In the genomic region with DNA sequence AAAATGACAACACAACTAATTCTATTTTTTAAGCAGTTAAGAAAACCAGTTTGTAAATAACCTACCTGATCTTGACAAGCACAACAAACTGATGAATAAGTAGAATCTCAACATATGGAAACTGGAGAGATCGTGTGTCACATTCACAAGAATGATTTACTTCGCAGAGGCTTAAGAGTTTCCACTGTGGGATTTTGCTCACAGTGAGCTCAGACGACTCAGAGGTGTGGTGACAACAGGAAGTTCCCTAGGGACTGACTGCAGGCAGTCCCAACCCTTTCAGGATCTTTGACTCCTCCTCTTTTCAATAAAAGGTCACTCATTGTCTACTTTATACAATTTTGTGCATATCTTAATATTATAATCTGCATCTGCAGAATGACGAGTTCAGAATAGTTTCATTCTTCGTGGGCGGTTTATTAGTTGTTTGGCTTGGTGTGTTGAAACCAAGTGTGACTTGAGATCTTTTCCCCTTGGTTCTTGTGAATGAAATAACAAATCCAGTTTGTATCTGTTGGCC, we compare ENCODE assay signal across 8 cellular contexts. TPM values are rescaled to one million over a fixed set of nuclear protein-coding genes. Genes with fewer than 3 reads are reported as not detected.
DNase-seq lines count a peak whose midpoint lies in the region; ATAC-seq and TF ChIP-seq lines count a peak whose summit lies in the region.

A gene (minus strand): TSS at position 231 of the 520 bp plus-strand sequence. CDS start 117 bp downstream, at position 114.

- H4K8ac ChIP-seq in IMR-90 (ENCODE audit: low read depth in 2 of 2, low read length in 2 of 2) = no peak within 1 kb of the TSS

- ATAC-seq in GM21576 (IDR thresholded peaks at IDR 0.05; ENCODE audit: unreplicated experiment) (peak; percentile 56), IMR-90 (ENCODE audit: low read depth) (no peak)

- no peaks in the 10 kb centered on the region; the same call in 1 of the 2 replicates for H3K9me1 ChIP-seq in IMR-90 (ENCODE audit: insufficient read depth, low read length)

- no peak within 1 kb of the TSS for H3K14ac ChIP-seq in IMR-90 (replicated peaks; ENCODE audit: low read depth, low read length)

- H2BK120ac ChIP-seq in IMR-90 (ENCODE audit: low read depth, low read length) = no peak within 1 kb of the TSS

- no peak within 1 kb of the TSS for H2BK5ac ChIP-seq in IMR-90 (ENCODE audit: low read depth, low read length, poor library complexity, severe bottlenecking)

- H3K4me3 ChIP-seq in IMR-90 (ENCODE audit: insufficient read depth, low read depth, low read length) (no peak within 1 kb of the TSS), adipocyte (ENCODE audit: low read length) (peak within 1 kb of the TSS; percentile 55), mucosa of stomach (ENCODE audit: low read length) (peak within 1 kb of the TSS; percentile 67)

- H2BK15ac ChIP-seq in IMR-90 (ENCODE audit: low read depth, low read length) = no peak within 1 kb of the TSS

- H3K4ac ChIP-seq in IMR-90 (ENCODE audit: low read depth, low read length) = no peak within 1 kb of the TSS

- no peak for TF ChIP-seq POLR2A in IMR-90 (IDR thresholded peaks at IDR 0.05; ENCODE audit: low read depth, low read length)

- no peaks in the 10 kb centered on the region for H3K79me1 ChIP-seq in IMR-90 (ENCODE audit: low read depth in 1 of 2, low read length in 2 of 2)

- POLR2A ChIA-PET in IMR-90 (lab: Charles Lee; ENCODE audit: unreplicated experiment) = interaction anchor here (0.6 kb wide), 1 partner anchor 9 kb away, joined by 8 read pairs; no protein-coding TSS in a partner anchor

- no peak for TF ChIP-seq RAD21 in IMR-90 (IDR thresholded peaks at IDR 0.05; ENCODE audit: low read length)

- dilution Hi-C loops in IMR-90 (cut with HindIII; ENCODE audit: low sequenced_read_pairs, unreplicated experiment) = no loop called here

- no CpG with 5 or more reads among the region's 6 CpGs for WGBS in IMR-90 (ENCODE audit: extremely low coverage in 2 of 2, insufficient read length in 1 of 2), 2 experiments

- intact Hi-C loops in IMR-90 (cut with micrococcal nuclease) = no loop called here

- H2AK5ac ChIP-seq in IMR-90 (ENCODE audit: low read depth, low read length) = no peak within 1 kb of the TSS

- H3K9me3 ChIP-seq in IMR-90 (ENCODE audit: control insufficient read depth, insufficient read depth, low read length) (no peaks in the 10 kb centered on the region), adipocyte (ENCODE audit: control insufficient read depth, low read length) (no peaks in the 10 kb centered on the region), mucosa of stomach (ENCODE audit: control insufficient read depth, low read length) (no peaks in the 10 kb centered on the region)

- no peak within 1 kb of the TSS; the same call in 1 of the 2 replicates for H3K18ac ChIP-seq in IMR-90 (ENCODE audit: low read depth, low read length)

- DNase-seq in DMS153 (lab: John Stamatoyannopoulos, UW) (peak; percentile 55), DMS153 treated with DMSO at 0.1 percent for 48 hours (lab: John Stamatoyannopoulos, UW; ENCODE audit: unreplicated experiment) (no peak), IMR-90 (peak; percentile 30), adipocyte (ENCODE audit: low read depth) (peak; percentile 27), GM19240 (ENCODE audit: insufficient read length, low spot score) (no peak)
- DNase-seq in activated CD8-positive, alpha-beta memory T cell treated with anti-CD3 and anti-CD28 coated beads, Interleukin-2, amount 50 U/mL, for 4 hours = no peak

- H2AK9ac ChIP-seq in IMR-90 (replicated peaks; ENCODE audit: low read depth, low read length, poor library complexity) = no peak within 1 kb of the TSS

- H3K27ac ChIP-seq in IMR-90 (ENCODE audit: insufficient read depth, low read length) = no peak within 1 kb of the TSS

- H3K9ac ChIP-seq in IMR-90 (ENCODE audit: low read depth, low read length) (no peak within 1 kb of the TSS), adipocyte (ENCODE audit: low read length) (no peak within 1 kb of the TSS), mucosa of stomach (ENCODE audit: low read length) (peak within 1 kb of the TSS; percentile 94)

- CTCF ChIA-PET in IMR-90 (lab: Yijun Ruan, JAX) = no interaction called here

- no peak within 1 kb of the TSS for H3K56ac ChIP-seq in IMR-90 (ENCODE audit: extremely low read depth, insufficient read depth, low read length)

- H3K27me3 ChIP-seq in IMR-90 (ENCODE audit: control insufficient read depth, insufficient read depth, low read length) (no peaks in the 10 kb centered on the region), adipocyte (replicated peaks; ENCODE audit: control insufficient read depth, insufficient read depth, low read length) (no peaks in the 10 kb centered on the region), mucosa of stomach (ENCODE audit: control insufficient read depth, insufficient read depth, low read length) (no peaks in the 10 kb centered on the region)

- H3K4me1 ChIP-seq in IMR-90 (ENCODE audit: control insufficient read depth, insufficient read depth, low read length) = peaks cover 7% of the 10 kb centered on the region
- peaks cover 19% of the 10 kb centered on the region for H3K4me1 ChIP-seq in adipocyte (ENCODE audit: control insufficient read depth, insufficient read depth, low read length)
- H3K4me1 ChIP-seq in mucosa of stomach (ENCODE audit: control insufficient read depth, insufficient read depth, low read length) = peaks cover 41% of the 10 kb centered on the region

- H4K91ac ChIP-seq in IMR-90 (ENCODE audit: insufficient read depth, low read depth, low read length) = no peak within 1 kb of the TSS

- in situ Hi-C loops in IMR-90 (cut with MboI; ENCODE audit: low sequenced_read_pairs) = no loop called here

- H3K36me3 ChIP-seq in IMR-90 (ENCODE audit: control insufficient read depth, insufficient read depth, low read length) (no peaks in the 10 kb centered on the region), adipocyte (ENCODE audit: control insufficient read depth, insufficient read depth, low read length, severe bottlenecking) (no peaks in the 10 kb centered on the region), mucosa of stomach (ENCODE audit: control insufficient read depth, insufficient read depth, low read length) (peaks cover 5% of the 10 kb centered on the region)

- no peak for TF ChIP-seq CTCF in IMR-90 (conservative IDR thresholded peaks at IDR 0.05; ENCODE audit: low read depth, low read length)

- peak within 1 kb of the TSS; percentile 19; the same call in 1 of the 2 replicates for H3K4me2 ChIP-seq in IMR-90 (ENCODE audit: low read depth, low read length)

- H2BK20ac ChIP-seq in IMR-90 (ENCODE audit: low read depth, low read length) = no peak within 1 kb of the TSS

- no TSS peak for BruUV-seq in IMR-90 (replicated peaks; lab: Mats Ljungman, UMichigan)

- H2AFZ ChIP-seq in IMR-90 (replicated peaks; ENCODE audit: low read length, poor library complexity) = no peak within 1 kb of the TSS

- H4K20me1 ChIP-seq in IMR-90 (ENCODE audit: insufficient read depth, low read length) = no peaks in the 10 kb centered on the region

- no peak within 1 kb of the TSS for H3K23ac ChIP-seq in IMR-90 (ENCODE audit: low read depth, low read length)

- no peak within 1 kb of the TSS for H4K5ac ChIP-seq in IMR-90 (ENCODE audit: low read depth, low read length)

TF ChIP-seq in IMR-90, 13 proteins besides CTCF, POLR2A, EP300 and RAD21:
- TF ChIP-seq MAFK (IDR thresholded peaks at IDR 0.05; ENCODE audit: low read depth, low read length) (no peak), MXI1 (IDR thresholded peaks at IDR 0.05; ENCODE audit: borderline replicate concordance, low read depth, low read length) (no peak)

RNA-seq across cellular contexts. Expression of the gene that starts here (rescaled TPM):
- 0.28 and 0.36 TPM in 2 replicates for total RNA-seq in IMR-90 (2012; rRNA removed)
- polyA plus RNA-seq in IMR-90 (2012; rRNA removed) = 0.17 and 0.27 TPM in 2 replicates
- polyA plus RNA-seq in IMR-90 (2012; cell fraction: cytosol; rRNA removed) = 0.07 and 0.10 TPM in 2 replicates
- 0.05 and 0.26 TPM in 2 replicates for polyA plus RNA-seq in IMR-90 (2012; cell fraction: nucleus; rRNA removed; ENCODE audit: low replicate concordance)

Comparison
In these comparisons a context has a peak if more than half of its experiments do, and no peak if none do; other contexts are left out.
1. DNase-seq: peak in DMS153 (single experiment) and adipocyte (single experiment); none in DMS153 treated with DMSO at 0.1 percent for 48 hours (single experiment), activated CD8-positive, alpha-beta memory T cell treated with anti-CD3 and anti-CD28 coated beads, Interleukin-2, amount 50 U/mL, for 4 hours (single experiment) and GM19240 (single experiment).
2. Peak in DNase-seq and H3K4me2 ChIP-seq in IMR-90; RNA of the gene not detected or under 1 TPM.